Comparison of ENCODE assay signal across 1 cellular context in genomic region chr11:121614661-121615240, GRCh38.
TF ChIP-seq lines count a peak whose summit lies in the region.

No MANE protein-coding gene starts in this region.

TF ChIP-seq in endothelial cell of umbilical vein, 7 proteins besides CTCF, POLR2A, EP300 and RAD21:
- TF ChIP-seq FOS (IDR thresholded peaks at IDR 0.05; ENCODE audit: borderline replicate concordance, insufficient read depth, low read length) (no peak), POLR2AphosphoS5 (IDR thresholded peaks at IDR 0.05; ENCODE audit: insufficient read depth, low read depth, low read length) (no peak), JUN (IDR thresholded peaks at IDR 0.05; ENCODE audit: borderline replicate concordance, insufficient read depth, insufficient read length, low read depth) (no peak), MAX (IDR thresholded peaks at IDR 0.05; ENCODE audit: insufficient read depth, insufficient read length) (no peak), MYC (IDR thresholded peaks at IDR 0.05; ENCODE audit: low read depth, low read length) (no peak), EZH2 (IDR thresholded peaks at IDR 0.05; ENCODE audit: borderline replicate concordance, low read depth, low read length, severe bottlenecking) (no peak), GATA2 (IDR thresholded peaks at IDR 0.05; ENCODE audit: insufficient read depth, insufficient read length, low read depth, low read length) (no peak)
